In genomic region chr16:48231675-48232214, GRCh38 we compare ENCODE assay signal across 9 cellular contexts. TPM values are rescaled to one million over a fixed set of nuclear protein-coding genes. Genes with fewer than 3 reads are reported as not detected.
DNase-seq lines count a peak whose midpoint lies in the region; ATAC-seq, FAIRE-seq and TF ChIP-seq lines count a peak whose summit lies in the region.
"Had no signal": no experiment of that assay in that cellular context is flagged by ENCODE, and none has a peak within 500 bp of the region (broad histone marks: within the 10 kb centered on the region; RNA-seq: fewer than 3 reads in every experiment).

No MANE protein-coding gene starts in this region.

- H3K79me1 ChIP-seq in mesendoderm (ENCODE audit: low read length), result no peaks in the 10 kb centered on the region

- BruUV-seq in PC-9 (replicated peaks; lab: Mats Ljungman, UMichigan), result no TSS peak
- BruUV-seq in K562 (replicated peaks; lab: Mats Ljungman, UMichigan), result no TSS peak

- H3K9ac ChIP-seq in K562 (ENCODE audit: insufficient read depth in 1 of 2, low read depth in 2 of 2, low read length in 2 of 2) (no peak overlapping the region), mesendoderm (ENCODE audit: low read length) (no peak overlapping the region)

- H2AFZ ChIP-seq in PC-9, result no peak overlapping the region
- no peak overlapping the region for H2AFZ ChIP-seq in K562 (ENCODE audit: low read depth, low read length)

- WGBS in K562 (ENCODE audit: insufficient coverage, low coverage, missing lambda C conversion rate), result 10% methylated on average over 9 of the region's 9 CpGs
- WGBS in mesendoderm (ENCODE audit: extremely low coverage, insufficient coverage, low lambda C conversion rate), result 100% methylated on average over 2 of the region's 9 CpGs

- H3K36me3 ChIP-seq in PC-9 (ENCODE audit: low read depth) (no peaks in the 10 kb centered on the region), K562 (ENCODE audit: control insufficient read depth, insufficient read depth, low read length) (no peaks in the 10 kb centered on the region), mesendoderm (ENCODE audit: control insufficient read depth, insufficient read depth, low read length) (no peaks in the 10 kb centered on the region)

- no peak overlapping the region for H3K4me2 ChIP-seq in PC-9
- no peak overlapping the region for H3K4me2 ChIP-seq in K562 (ENCODE audit: insufficient read depth, low read length)
- H3K4me2 ChIP-seq in mesendoderm (ENCODE audit: low read length), result no peak overlapping the region

- H2AK5ac ChIP-seq in mesendoderm (ENCODE audit: low read length), result no peak overlapping the region

- FAIRE-seq in K562 (lab: Jason Lieb, UNC), result no peak

- no peak overlapping the region for H3K4ac ChIP-seq in mesendoderm (ENCODE audit: low read depth, low read length)

- H3F3A ChIP-seq in PC-9 (ENCODE audit: insufficient read depth, low read depth), result peaks cover 4% of the 10 kb centered on the region; the same call in 1 of the 2 replicates

- H4K20me1 ChIP-seq in PC-9 (ENCODE audit: insufficient read depth), result no peaks in the 10 kb centered on the region
- no peaks in the 10 kb centered on the region for H4K20me1 ChIP-seq in K562 (replicated peaks; ENCODE audit: control insufficient read depth, insufficient read depth, low read length)

- H2BK120ac ChIP-seq in mesendoderm (ENCODE audit: low read depth, low read length), result no peak overlapping the region

- no peaks in the 10 kb centered on the region for H3K9me1 ChIP-seq in K562 (ENCODE audit: control insufficient read depth, insufficient read depth, low read length)

- no peak for TF ChIP-seq EP300 in K562 (IDR thresholded peaks at IDR 0.05; ENCODE audit: low read length)

- no peak overlapping the region for H3K18ac ChIP-seq in mesendoderm (ENCODE audit: low read length)

- no peak overlapping the region for H2BK5ac ChIP-seq in mesendoderm (ENCODE audit: low read length)

- intact Hi-C loops in PC-9 (cut with micrococcal nuclease; ENCODE audit: unreplicated experiment) (loop anchor here (5.0 kb wide), 1 partner anchor 296 kb away; no protein-coding TSS in a partner anchor), K562 (cut with micrococcal nuclease) (loop anchor here (5.0 to 10.0 kb wide), 3 partner anchors 203 to 391 kb away; no protein-coding TSS in a partner anchor)

- H3K23ac ChIP-seq in mesendoderm (ENCODE audit: low read length), result no peak overlapping the region

- TF ChIP-seq CTCF in PC-9 (conservative IDR thresholded peaks at IDR 0.05), result peak; percentile 56
- TF ChIP-seq CTCF in K562 (IDR thresholded peaks at IDR 0.05 in 2 of 3, conservative IDR thresholded peaks at IDR 0.05 in 1 of 3; ENCODE audit: insufficient read depth in 2 of 3, low read depth in 1 of 3, low read length in 3 of 3), result peak; percentile 57 to 70 (median 59)

- 0 out of 2 replicates have a peak, but pooled peaks cover 6% of the 10 kb centered on the region for H3K4me1 ChIP-seq in PC-9 (replicated peaks; ENCODE audit: insufficient read depth)
- H3K4me1 ChIP-seq in K562 (replicated peaks in 1 of 2; ENCODE audit: control insufficient read depth in 2 of 2, insufficient read depth in 2 of 2, low read length in 2 of 2), result no peaks in the 10 kb centered on the region
- no peaks in the 10 kb centered on the region for H3K4me1 ChIP-seq in mesendoderm (ENCODE audit: control insufficient read depth, low read depth, low read length)

- DNase-seq in NOMO-1 (lab: John Stamatoyannopoulos, UW; ENCODE audit: unreplicated experiment in 2 of 2) (peak; percentile 16 to 23), NOMO-1 treated with dmso at 0.1 percent for 144 hours (lab: John Stamatoyannopoulos, UW; ENCODE audit: unreplicated experiment) (no peak), PC-9 (peak in 1 of 2 experiments; percentile 29), K562 (ENCODE audit: extremely low read depth in 1 of 4, low spot score in 3 of 4) (peak in 2 of 4 experiments; percentile 25 to 46), mesendoderm (peak; percentile 55), SK-N-DZ (ENCODE audit: low spot score) (no peak)

- H3K4me3 ChIP-seq in PC-9 (no peak overlapping the region), K562 (no peak overlapping the region), mesendoderm (ENCODE audit: low read length) (no peak overlapping the region)
- H3K4me3 ChIP-seq: skin epidermis had no signal

- no peak overlapping the region for H3K56ac ChIP-seq in mesendoderm (ENCODE audit: low read length)

- H3K27me3 ChIP-seq in PC-9 (ENCODE audit: insufficient read depth, low read depth) (no peaks in the 10 kb centered on the region), K562 (ENCODE audit: control insufficient read depth in 2 of 2, insufficient read depth in 2 of 2, low read length in 2 of 2) (peaks cover 13 to 24% of the 10 kb centered on the region in 2 experiments), mesendoderm (ENCODE audit: insufficient read depth, low read length, poor library complexity) (no peaks in the 10 kb centered on the region)

- H3K27ac ChIP-seq in PC-9, result no peak overlapping the region
- H3K27ac ChIP-seq in K562 (ENCODE audit: extremely low read depth, low read depth, low read length), result no peak overlapping the region
- H3K27ac ChIP-seq in mesendoderm (ENCODE audit: low read depth, low read length), result no peak overlapping the region
- H3K27ac ChIP-seq: skin epidermis had no signal

- H4K5ac ChIP-seq in mesendoderm (ENCODE audit: low read length), result no peak overlapping the region

- peak; percentile 57 for ATAC-seq in HG02610 (IDR thresholded peaks at IDR 0.05; ENCODE audit: unreplicated experiment)
- peak; percentile 95 for ATAC-seq in K562
- ATAC-seq in HG03520 (IDR thresholded peaks at IDR 0.05; ENCODE audit: unreplicated experiment), result no peak

- no peak for TF ChIP-seq POLR2A in K562 (conservative IDR thresholded peaks at IDR 0.05)

- no peak overlapping the region for H2BK15ac ChIP-seq in mesendoderm (replicated peaks; ENCODE audit: low read depth)

- in situ Hi-C loops in K562 (cut with MboI), result no loop called here

- no peaks in the 10 kb centered on the region for H3K9me2 ChIP-seq in PC-9 (ENCODE audit: insufficient read depth)

- POLR2A ChIA-PET in PC-9 (lab: Charles Lee; ENCODE audit: unreplicated experiment) (no interaction called here), K562 (lab: Yijun Ruan, JAX) (interaction anchor here (0.6 kb wide), 1 partner anchor 282 kb away, joined by 3 read pairs; no protein-coding TSS in a partner anchor)

- H3K79me2 ChIP-seq in PC-9 (ENCODE audit: low read depth) (no peaks in the 10 kb centered on the region), K562 (ENCODE audit: control insufficient read depth, insufficient read depth, low read length) (no peaks in the 10 kb centered on the region), mesendoderm (ENCODE audit: control insufficient read depth, insufficient read depth, low read length) (no peaks in the 10 kb centered on the region)

- CTCF ChIA-PET in PC-9 (lab: Charles Lee), result interaction anchor here (0.7 to 1.0 kb wide), 4 partner anchors 59 to 398 kb away, joined by 3 to 6 read pairs (median 4); no protein-coding TSS in a partner anchor
- CTCF ChIA-PET in K562 (lab: Yijun Ruan, JAX; ENCODE audit: low intra/inter-chr PET ratio), result interaction anchor here (0.6 to 0.9 kb wide), 2 partner anchors 204 to 398 kb away, joined by 4 to 9 read pairs; no protein-coding TSS in a partner anchor

- no peak overlapping the region for H4K8ac ChIP-seq in mesendoderm (ENCODE audit: low read depth, low read length)

- H3K9me3 ChIP-seq in PC-9 (ENCODE audit: insufficient read depth, low read depth) (no peaks in the 10 kb centered on the region), K562 (replicated peaks; ENCODE audit: control insufficient read depth, insufficient read depth, low read depth, low read length) (no peaks in the 10 kb centered on the region)

- peak; percentile 28 to 64; a peak in 2 of 4 replicates for TF ChIP-seq RAD21 in K562 (CRISPR knock-in tag; conservative IDR thresholded peaks at IDR 0.05 in 1 of 2, IDR thresholded peaks at IDR 0.05 in 1 of 2)

RNA-seq across cellular contexts. Expression of gene LONP2, which starts 12.4 kb away (rescaled TPM):
- total RNA-seq in PC-9 (2021) (41.9 and 47.0 TPM in 2 replicates), K562 (2014; rRNA removed) (23.4 and 28.7 TPM in 2 replicates), K562 (2014; rRNA removed; fragmentation: Illumina TruSeq; extraction: Trizol) (41.2 and 43.0 TPM in 2 replicates), K562 (2015; rRNA removed; fragmentation: Illumina TruSeq; extraction: Trizol) (34.7 and 36.5 TPM in 2 replicates), K562 (2021) (40.0 and 40.6 TPM in 2 replicates)
- total RNA-seq in K562 (2011; cell fraction: chromatin; rRNA removed; ENCODE audit: low replicate concordance), result 51.0 and 80.9 TPM in 2 replicates
- total RNA-seq in K562 (2011; cell fraction: nucleolus; rRNA removed), result 22.2 and 28.7 TPM in 2 replicates
- total RNA-seq in K562 (2011; cell fraction: nucleoplasm; rRNA removed), result 27.4 and 31.4 TPM in 2 replicates
- polyA plus RNA-seq in K562 (2011; rRNA removed) (37.7 and 39.3 TPM in 2 replicates), K562 (2014; fragmentation: Illumina TruSeq; extraction: Trizol) (23.2 and 25.6 TPM in 2 replicates), K562 (2014; fragmentation: Nextera tagmentation; extraction: Ambion mirVana) (1 to 10 TPM; 8.1 to 9.1 TPM), K562 (2014; rRNA removed) (22.1 and 24.7 TPM in 2 replicates)
- 17.2 and 20.7 TPM in 2 replicates for polyA plus RNA-seq in K562 (2011; cell fraction: cytosol; rRNA removed)
- 24.0 and 30.0 TPM in 2 replicates for polyA plus RNA-seq in K562 (2011; cell fraction: nucleus; rRNA removed)
- polyA plus RNA-seq in K562 (2012), result 20.0 and 27.7 TPM in 2 replicates
- polyA minus RNA-seq in K562 (2011; rRNA and poly(A)+ RNA removed), result 87.7 and 88.5 TPM in 2 replicates
- polyA minus RNA-seq in K562 (2011; cell fraction: cytosol; rRNA and poly(A)+ RNA removed), result 38.6 and 41.5 TPM in 2 replicates
- polyA minus RNA-seq in K562 (2011; cell fraction: nucleus; rRNA and poly(A)+ RNA removed), result 26.5 and 49.4 TPM in 2 replicates
- 10.4 TPM for polyA plus RNA-seq in mesendoderm (2013, experiment 1 of 2)
- 10.0 TPM for polyA plus RNA-seq in mesendoderm (2013, experiment 2 of 2)
- polyA plus RNA-seq in SK-N-DZ (2014; cell fraction: cytosol; rRNA removed), result 17.5 and 22.2 TPM in 2 replicates
- polyA plus RNA-seq in SK-N-DZ (2014; cell fraction: nucleus; rRNA removed), result 16.6 and 21.0 TPM in 2 replicates

RNA-seq across cellular contexts. Expression of gene ABCC11, which starts 15.6 kb away (rescaled TPM):
- total RNA-seq in PC-9 (2021) (0.83 and 1.9 TPM in 2 replicates), K562 (2014; rRNA removed) (0.14 TPM in 1 of 2 replicates, not detected in the other), K562 (2014; rRNA removed; fragmentation: Illumina TruSeq; extraction: Trizol) (not detected in 2 replicates), K562 (2015; rRNA removed; fragmentation: Illumina TruSeq; extraction: Trizol) (not detected in 2 replicates), K562 (2021) (not detected in 2 replicates)
- total RNA-seq in K562 (2011; cell fraction: chromatin; rRNA removed; ENCODE audit: low replicate concordance), result 0.07 and 1.1 TPM in 2 replicates
- total RNA-seq in K562 (2011; cell fraction: nucleolus; rRNA removed), result 0.33 TPM in 1 of 2 replicates, not detected in the other
- total RNA-seq in K562 (2011; cell fraction: nucleoplasm; rRNA removed), result 0.15 TPM in 1 of 2 replicates, not detected in the other
- polyA plus RNA-seq in K562 (2011; rRNA removed) (0.04 and 0.22 TPM in 2 replicates), K562 (2014; fragmentation: Illumina TruSeq; extraction: Trizol) (0.04 and 0.29 TPM in 2 replicates), K562 (2014; fragmentation: Nextera tagmentation; extraction: Ambion mirVana) (not detected), K562 (2014; rRNA removed) (not detected in 2 replicates)
- 0.09 and 0.18 TPM in 2 replicates for polyA plus RNA-seq in K562 (2011; cell fraction: cytosol; rRNA removed)
- 0.20 and 0.28 TPM in 2 replicates for polyA plus RNA-seq in K562 (2011; cell fraction: nucleus; rRNA removed)
- 0.07 TPM in 2 replicates for polyA plus RNA-seq in K562 (2012)
- 0.21 TPM in 1 of 2 replicates, not detected in the other for polyA minus RNA-seq in K562 (2011; rRNA and poly(A)+ RNA removed)
- not detected in 2 replicates for polyA minus RNA-seq in K562 (2011; cell fraction: cytosol; rRNA and poly(A)+ RNA removed)
- polyA minus RNA-seq in K562 (2011; cell fraction: nucleus; rRNA and poly(A)+ RNA removed), result not detected in 2 replicates
- polyA plus RNA-seq in mesendoderm (2013, experiment 1 of 2), result 0.07 TPM
- 0.04 TPM for polyA plus RNA-seq in mesendoderm (2013, experiment 2 of 2)
- 0.24 TPM in 2 replicates for polyA plus RNA-seq in SK-N-DZ (2014; cell fraction: cytosol; rRNA removed)
- polyA plus RNA-seq in SK-N-DZ (2014; cell fraction: nucleus; rRNA removed), result 0.35 TPM in 1 of 2 replicates, not detected in the other

Comparison
In these comparisons a context has a peak if more than half of its experiments do, and no peak if none do; other contexts are left out.
1. DNase-seq: peak in NOMO-1 (2 of 2) and mesendoderm (single experiment); none in NOMO-1 treated with dmso at 0.1 percent for 144 hours (single experiment) and SK-N-DZ (single experiment).